In the genomic region with DNA sequence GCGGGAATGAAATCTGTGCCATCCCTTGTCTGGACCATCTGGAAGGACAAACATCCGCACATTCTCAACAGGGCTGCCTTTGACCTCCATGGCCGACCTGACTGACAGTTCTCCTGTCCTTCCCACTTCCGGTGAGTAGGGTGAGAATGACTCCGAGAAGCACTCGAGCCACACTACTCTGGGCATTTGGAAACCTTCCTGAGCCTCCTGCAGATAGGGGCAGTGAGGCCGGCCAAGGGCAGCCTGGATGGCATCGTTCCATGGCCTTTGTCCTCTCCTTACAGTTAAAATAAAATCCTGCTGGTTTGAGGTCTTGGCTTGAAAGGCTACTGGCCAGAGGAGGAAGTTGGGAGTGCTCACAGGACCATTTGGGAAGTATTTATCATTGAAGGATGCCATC, we compare ENCODE assay signal across 20 cellular contexts.
"Had no signal": no experiment of that assay in that cellular context is flagged by ENCODE, and none has a peak within 500 bp of the region (broad histone marks: within the 10 kb centered on the region; RNA-seq: fewer than 3 reads in every experiment).

No MANE protein-coding gene starts in this region.

- H3K9me3 ChIP-seq: heart left ventricle, neutrophil, testis, tibial nerve, upper lobe of right lung, vagina had no signal

- H3K36me3 ChIP-seq: heart left ventricle, neutrophil, tibial nerve, upper lobe of right lung, vagina had no signal

- H3K4me1 Mint-ChIP-seq: naive B cell had no signal

- FAIRE-seq: small intestine had no signal

- H3K4me3 Mint-ChIP-seq: naive B cell, nephron had no signal

- H3K27ac Mint-ChIP-seq: naive B cell, nephron had no signal

- ATAC-seq: upper lobe of right lung had no signal

- H3K4me3 ChIP-seq: coronary artery, heart left ventricle, lung, testis, tibial nerve, upper lobe of right lung, vagina had no signal

- H3K9me3 Mint-ChIP-seq: naive B cell, nephron had no signal

- H3K36me3 Mint-ChIP-seq: naive B cell had no signal

- H3K27ac ChIP-seq: coronary artery, neutrophil, testis, upper lobe of right lung, vagina had no signal

- DNase-seq: cerebellar nuclear complex; effector CD8-positive, alpha-beta T cell; foreskin melanocyte; hippocampal formation; mesenchymal stem cell; midbrain; naive B cell; small intestine; stimulated activated CD4-positive, alpha-beta T cell treated with anti-CD3 and anti-CD28 coated beads, Interleukin-12 subunit alpha, Interleukin-12 subunit beta, amount 100 ng/mL, for 4 hours; stimulated activated CD4-positive, alpha-beta T cell treated with anti-CD3 and anti-CD28 coated beads, Interleukin-2, amount 100 ng/mL, for 48 hours; stimulated activated naive CD4-positive, alpha-beta T cell treated with Interleukin-2 at 50 U/mL for 16 hours; testis; upper lobe of right lung had no signal

- H3K27me3 ChIP-seq: heart left ventricle, neutrophil, testis, tibial nerve, upper lobe of right lung, vagina had no signal
